Comparison of ENCODE assay signal across 9 cellular contexts in genomic region chr10:44965651-44966097, GRCh38. TPM values are rescaled to one million over a fixed set of nuclear protein-coding genes. Genes with fewer than 3 reads are reported as not detected.
DNase-seq lines count a peak whose midpoint lies in the region; ATAC-seq and TF ChIP-seq lines count a peak whose summit lies in the region.
"Had no signal": no experiment of that assay in that cellular context is flagged by ENCODE, and none has a peak within 500 bp of the region (broad histone marks: within the 10 kb centered on the region; RNA-seq: fewer than 3 reads in every experiment).

No MANE protein-coding gene starts in this region.

- H3K79me1 ChIP-seq in trophoblast cell (ENCODE audit: low read length) (peaks cover 15% of the 10 kb centered on the region), mesendoderm (ENCODE audit: low read length) (no peaks in the 10 kb centered on the region)

- H3K9ac ChIP-seq in trophoblast cell (ENCODE audit: low read length): no peak overlapping the region
- H3K9ac ChIP-seq in mesendoderm (ENCODE audit: low read length): no peak overlapping the region

- peak overlapping the region; percentile 63 for H3K14ac ChIP-seq in trophoblast cell (ENCODE audit: low read length)

- peak; percentile 58 for DNase-seq in cerebellar cortex (ENCODE audit: low spot score)
- DNase-seq in trophoblast cell: no peak
- no peak for DNase-seq in mucosa of descending colon
- no peak for DNase-seq in osteoblast (ENCODE audit: insufficient read length, low spot score, missing footprints)
- no peak for DNase-seq in AG20443 (ENCODE audit: low spot score)
- no peak for DNase-seq in mesendoderm

- H3K23ac ChIP-seq in trophoblast cell (ENCODE audit: low read length) (no peak overlapping the region), mesendoderm (ENCODE audit: low read length) (no peak overlapping the region)

- H3K4me2 ChIP-seq in trophoblast cell (ENCODE audit: low read length): no peak overlapping the region
- H3K4me2 ChIP-seq in osteoblast (ENCODE audit: insufficient read depth, low read length): no peak overlapping the region
- no peak overlapping the region for H3K4me2 ChIP-seq in mesendoderm (ENCODE audit: low read length)

- H3K36me3 ChIP-seq in trophoblast cell (ENCODE audit: control insufficient read depth in 1 of 2, insufficient read depth in 2 of 2, low read length in 2 of 2) (peaks cover 11 to 15% of the 10 kb centered on the region in 2 experiments), mucosa of descending colon (ENCODE audit: low read depth) (no peaks in the 10 kb centered on the region), osteoblast (ENCODE audit: insufficient read depth, low read length) (peaks cover 4% of the 10 kb centered on the region), mesendoderm (ENCODE audit: control insufficient read depth, insufficient read depth, low read length) (no peaks in the 10 kb centered on the region)

- H2AK5ac ChIP-seq in trophoblast cell (ENCODE audit: low read length): peak overlapping the region; percentile 17
- no peak overlapping the region for H2AK5ac ChIP-seq in mesendoderm (ENCODE audit: low read length)

- H4K8ac ChIP-seq in trophoblast cell (ENCODE audit: low read depth, low read length): no peak overlapping the region
- no peak overlapping the region for H4K8ac ChIP-seq in mesendoderm (ENCODE audit: low read depth, low read length)

- H3K4ac ChIP-seq in trophoblast cell (ENCODE audit: low read depth, low read length): no peak overlapping the region
- no peak overlapping the region for H3K4ac ChIP-seq in mesendoderm (ENCODE audit: low read depth, low read length)

- H2BK120ac ChIP-seq in trophoblast cell (ENCODE audit: insufficient read depth, low read length, poor library complexity) (peak overlapping the region; percentile 4), mesendoderm (ENCODE audit: low read depth, low read length) (no peak overlapping the region)

- no peak overlapping the region for H2BK5ac ChIP-seq in trophoblast cell (ENCODE audit: low read depth, low read length, poor library complexity)
- H2BK5ac ChIP-seq in mesendoderm (ENCODE audit: low read length): no peak overlapping the region

- ATAC-seq in GM18868 (IDR thresholded peaks at IDR 0.05; ENCODE audit: unreplicated experiment): peak; percentile 50
- ATAC-seq in HG02763 (IDR thresholded peaks at IDR 0.05; ENCODE audit: unreplicated experiment): peak; percentile 28
- no peak for ATAC-seq in mucosa of descending colon

- H3K4me1 ChIP-seq in trophoblast cell (ENCODE audit: control insufficient read depth in 1 of 2, insufficient read depth in 2 of 2, low read length in 2 of 2) (peaks cover 41 to 55% of the 10 kb centered on the region in 2 experiments), mucosa of descending colon (ENCODE audit: low read depth) (peaks cover 20% of the 10 kb centered on the region), osteoblast (ENCODE audit: insufficient read depth, low read length) (peaks cover 21% of the 10 kb centered on the region), mesendoderm (ENCODE audit: control insufficient read depth, low read depth, low read length) (peaks cover 2% of the 10 kb centered on the region)

- H3K79me2 ChIP-seq in trophoblast cell (ENCODE audit: control insufficient read depth, insufficient read depth, low read length, poor library complexity) (peaks cover 4% of the 10 kb centered on the region), osteoblast (ENCODE audit: insufficient read depth, low read length) (no peaks in the 10 kb centered on the region), mesendoderm (ENCODE audit: control insufficient read depth, insufficient read depth, low read length) (no peaks in the 10 kb centered on the region)

- H2BK15ac ChIP-seq in mesendoderm (replicated peaks; ENCODE audit: low read depth): no peak overlapping the region

- H3K56ac ChIP-seq in mesendoderm (ENCODE audit: low read length): no peak overlapping the region

- peak overlapping the region; percentile 40 for H4K91ac ChIP-seq in trophoblast cell (ENCODE audit: low read depth, low read length)

- no peaks in the 10 kb centered on the region for H4K20me1 ChIP-seq in osteoblast (ENCODE audit: insufficient read depth, low read length)

- H3K9me3 ChIP-seq in trophoblast cell (ENCODE audit: insufficient read depth, low read depth, low read length): peaks cover 2% of the 10 kb centered on the region
- no peaks in the 10 kb centered on the region for H3K9me3 ChIP-seq in mucosa of descending colon
- H3K9me3 ChIP-seq in osteoblast (ENCODE audit: low read depth, low read length): no peaks in the 10 kb centered on the region

- H3K4me3 ChIP-seq in trophoblast cell (ENCODE audit: low read depth, low read length): no peak overlapping the region
- H3K4me3 ChIP-seq in mucosa of descending colon: no peak overlapping the region
- no peak overlapping the region for H3K4me3 ChIP-seq in osteoblast (ENCODE audit: insufficient read depth, low read length)
- H3K4me3 ChIP-seq in mesendoderm (ENCODE audit: low read length): no peak overlapping the region

- WGBS in trophoblast cell (ENCODE audit: extremely low coverage, insufficient coverage, insufficient read length): no CpG with 5 or more reads among the region's 6 CpGs
- WGBS in mesendoderm (ENCODE audit: extremely low coverage, insufficient coverage, low lambda C conversion rate): no CpG with 5 or more reads among the region's 6 CpGs

- H3K18ac ChIP-seq in trophoblast cell (ENCODE audit: low read length) (peak overlapping the region; percentile 51), mesendoderm (ENCODE audit: low read length) (no peak overlapping the region)

- H4K12ac ChIP-seq in trophoblast cell (ENCODE audit: low read depth, low read length): no peak overlapping the region

- H2AFZ ChIP-seq in trophoblast cell (ENCODE audit: insufficient read depth, low read length, poor library complexity): no peak overlapping the region
- no peak overlapping the region for H2AFZ ChIP-seq in osteoblast (ENCODE audit: low read length)

- no peak overlapping the region for H4K5ac ChIP-seq in mesendoderm (ENCODE audit: low read length)

- TF ChIP-seq CTCF in mucosa of descending colon (IDR thresholded peaks at IDR 0.05) (no peak), osteoblast (IDR thresholded peaks at IDR 0.05; ENCODE audit: extremely low read depth, low read depth, low read length) (no peak)

- H3K27me3 ChIP-seq in trophoblast cell (ENCODE audit: insufficient read depth, low read length) (no peaks in the 10 kb centered on the region), osteoblast (ENCODE audit: insufficient read depth, low read length) (no peaks in the 10 kb centered on the region), mesendoderm (ENCODE audit: insufficient read depth, low read length, poor library complexity) (no peaks in the 10 kb centered on the region)

- intact Hi-C loops in mucosa of descending colon (cut with DNase I, micrococcal nuclease): no loop called here

- peak overlapping the region; percentile 16 for H2BK12ac ChIP-seq in trophoblast cell (ENCODE audit: low read length)

- H3K27ac ChIP-seq in trophoblast cell (ENCODE audit: low read depth, low read length) (no peak overlapping the region), osteoblast (ENCODE audit: low read depth, low read length) (no peak overlapping the region), mesendoderm (ENCODE audit: low read depth, low read length) (no peak overlapping the region)

RNA-seq across cellular contexts. Expression of gene RASSF4, which starts 6.1 kb away (rescaled TPM):
- polyA plus RNA-seq in trophoblast cell (2013): 9.7 and 11.1 TPM in 2 replicates
- total RNA-seq in mucosa of descending colon (10 to 100 TPM; 20.0 to 50.6 (median 32.3) TPM), osteoblast (2.9 and 4.0 TPM in 2 replicates)
- 3.1 TPM for polyA plus RNA-seq in mesendoderm (2013, experiment 1 of 2)
- 3.9 TPM for polyA plus RNA-seq in mesendoderm (2013, experiment 2 of 2)

RNA-seq across cellular contexts. Expression of gene DEPP1, which starts 12.9 kb away (rescaled TPM):
- polyA plus RNA-seq in trophoblast cell (2013): 120 and 128 TPM in 2 replicates
- total RNA-seq in mucosa of descending colon: 10 to 100 TPM; 14.8 to 19.0 (median 18.1) TPM
- 43.6 and 87.6 TPM in 2 replicates for total RNA-seq in osteoblast
- 0.10 TPM for polyA plus RNA-seq in mesendoderm (2013, experiment 1 of 2)
- 0.10 TPM for polyA plus RNA-seq in mesendoderm (2013, experiment 2 of 2)

RNA-seq across cellular contexts. Expression of gene ZNF22, which starts 35.0 kb away (rescaled TPM):
- 31.5 and 32.1 TPM in 2 replicates for polyA plus RNA-seq in trophoblast cell (2013)
- total RNA-seq in mucosa of descending colon: 10 to 100 TPM; 14.6 to 17.7 (median 15.5) TPM
- 13.8 and 14.4 TPM in 2 replicates for total RNA-seq in osteoblast
- polyA plus RNA-seq in mesendoderm (2013, experiment 1 of 2): 64.7 TPM
- 63.5 TPM for polyA plus RNA-seq in mesendoderm (2013, experiment 2 of 2)

RNA-seq across cellular contexts. Expression of gene TMEM72, which starts 54.5 kb away (rescaled TPM):
- 0.18 and 0.37 TPM in 2 replicates for polyA plus RNA-seq in trophoblast cell (2013)
- 10 to 100 TPM; 14.9 to 40.6 (median 17.4) TPM for total RNA-seq in mucosa of descending colon
- not detected in 2 replicates for total RNA-seq in osteoblast
- not detected for polyA plus RNA-seq in mesendoderm (2013, experiment 1 of 2)
- not detected for polyA plus RNA-seq in mesendoderm (2013, experiment 2 of 2)
- total RNA-seq: activated naive CD4-positive, alpha-beta T cell treated with anti-CD3 and anti-CD28 coated beads, Interleukin-2, amount 50 U/mL, for 72 hours had no signal
